In the genomic region with DNA sequence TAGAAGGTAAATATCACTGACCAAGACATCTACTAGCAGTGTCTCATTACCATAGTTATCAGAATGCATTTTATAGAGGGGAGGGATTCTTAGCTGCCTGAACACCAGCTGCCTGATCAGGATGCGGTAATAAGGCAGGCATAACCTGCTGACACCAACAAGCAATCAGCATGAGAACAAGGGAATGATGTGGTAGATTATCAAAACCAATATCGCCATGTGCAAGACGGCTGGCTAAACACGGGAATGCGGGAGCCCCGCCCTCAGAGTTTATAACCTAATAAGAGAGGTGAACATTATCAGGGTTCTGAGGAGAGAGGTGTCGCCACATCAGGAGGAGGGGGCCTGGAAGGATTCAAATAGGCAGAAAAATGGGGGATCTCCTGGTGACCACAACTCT, we compare ENCODE assay signal across 25 cellular contexts. TPM values are rescaled to one million over a fixed set of nuclear protein-coding genes. Genes with fewer than 3 reads are reported as not detected.
DNase-seq lines count a peak whose midpoint lies in the region; ATAC-seq lines count a peak whose summit lies in the region.
"Had no signal": no experiment of that assay in that cellular context is flagged by ENCODE, and none has a peak within 500 bp of the region (broad histone marks: within the 10 kb centered on the region; RNA-seq: fewer than 3 reads in every experiment).

No MANE protein-coding gene starts in this region.

- POLR2A ChIA-PET in T-cell (lab: Charles Lee), result no interaction called here

- intact Hi-C loops in left colon (cut with DNase I, micrococcal nuclease), result no loop called here

- H3K36me3 Mint-ChIP-seq in activated naive CD4-positive, alpha-beta T cell treated with anti-CD3 and anti-CD28 coated beads, Interleukin-2, amount 10 ng/mL, durations not matched to agents 7 days and 5 days, result peaks cover 61% of the 10 kb centered on the region
- peaks cover 56% of the 10 kb centered on the region for H3K36me3 Mint-ChIP-seq in T-cell
- H3K36me3 Mint-ChIP-seq in stimulated activated memory B cell treated with anti-CD40 and anti-IgM and Interleukin-4, amounts not matched to agents 10 μg/mL and 1 μg/mL and 100 μg/mL, for 72 hours, result peaks cover 62% of the 10 kb centered on the region

- CTCF ChIA-PET in activated naive CD4-positive, alpha-beta T cell treated with anti-CD3 and anti-CD28 coated beads, Interleukin-2, amount 10 ng/mL, durations not matched to agents 7 days and 5 days (lab: Charles Lee), result interaction anchor here (1.5 to 1.9 kb wide), 3 partner anchors 17 to 336 kb away, joined by 5 to 9 read pairs (median 7); a partner anchor contains a TSS
- CTCF ChIA-PET in T-cell (lab: Charles Lee), result interaction anchor here (0.5 to 2.3 kb wide), 5 partner anchors 21 to 133 kb away, joined by 3 to 14 read pairs (median 6); no protein-coding TSS in a partner anchor

- H3K27ac Mint-ChIP-seq in activated naive CD4-positive, alpha-beta T cell treated with anti-CD3 and anti-CD28 coated beads, Interleukin-2, amount 10 ng/mL, durations not matched to agents 7 days and 5 days, result peak overlapping the region; percentile 67
- peak overlapping the region; percentile 89 to 93 for H3K27ac Mint-ChIP-seq in T-cell
- peak overlapping the region; percentile 13 for H3K27ac Mint-ChIP-seq in stimulated activated memory B cell treated with anti-CD40 and anti-IgM and Interleukin-4, amounts not matched to agents 10 μg/mL and 1 μg/mL and 100 μg/mL, for 72 hours
- H3K27ac Mint-ChIP-seq: nephron had no signal

- H3K27me3 Mint-ChIP-seq in activated naive CD4-positive, alpha-beta T cell treated with anti-CD3 and anti-CD28 coated beads, Interleukin-2, amount 10 ng/mL, durations not matched to agents 7 days and 5 days, result no peaks in the 10 kb centered on the region
- H3K27me3 Mint-ChIP-seq in T-cell, result no peaks in the 10 kb centered on the region
- H3K27me3 Mint-ChIP-seq in stimulated activated memory B cell treated with anti-CD40 and anti-IgM and Interleukin-4, amounts not matched to agents 10 μg/mL and 1 μg/mL and 100 μg/mL, for 72 hours, result no peaks in the 10 kb centered on the region

- ATAC-seq in T-cell (replicated peaks in 1 of 4) (no peak), left colon (peak; percentile 66)
- no peak for ATAC-seq in stimulated activated memory B cell treated with anti-CD40 and anti-IgM and Interleukin-4, amounts not matched to agents 10 μg/mL and 1 μg/mL and 100 μg/mL, for 72 hours
- ATAC-seq: activated T-cell treated with anti-CD3 and anti-CD28 coated beads, Interleukin-2, amount 50 U/mL, for 4 hours; left lung had no signal

- in situ Hi-C loops in ACHN (cut with HindIII; ENCODE audit: low pct_ligation_motif_present, low pct_unique_long_range_greater_than_20kb, low sequenced_read_pairs), result no loop called here

- no peak for DNase-seq in activated naive CD4-positive, alpha-beta T cell treated with anti-CD3 and anti-CD28 coated beads, Interleukin-2, amount 10 ng/mL, durations not matched to agents 7 days and 5 days
- no peak for DNase-seq in activated naive CD4-positive, alpha-beta T cell treated with anti-CD3 and anti-CD28 coated beads, Interleukin-2, amount 50 U/mL, for 16 hours
- DNase-seq in T-cell (no peak), left colon (peak; percentile 35 to 41), ACHN (no peak), DMS 273 treated with DMSO at 0.1 percent for 48 hours (lab: John Stamatoyannopoulos, UW) (no peak)
- DNase-seq: activated T-cell treated with anti-CD3 and anti-CD28 coated beads, Interleukin-2, amount 50 U/mL, for 4 hours; Caco-2; cerebellar nuclear complex; DND-41; IMR-90; left lung; NCI-H1048; NCI-H187 treated with DMSO at 0.1 percent for 48 hours; NCI-H524 treated with DMSO at 0.1 percent for 48 hours; NK-92 treated with Interleukin-12 subunit alpha and Interleukin-12 subunit beta, amount 100 ng/mL, for 24 hours; ovary; PC-3; SHP77; T-helper 9 cell; tibial artery had no signal

- no peaks in the 10 kb centered on the region for H3K9me3 Mint-ChIP-seq in activated naive CD4-positive, alpha-beta T cell treated with anti-CD3 and anti-CD28 coated beads, Interleukin-2, amount 10 ng/mL, durations not matched to agents 7 days and 5 days
- no peaks in the 10 kb centered on the region for H3K9me3 Mint-ChIP-seq in T-cell
- no peaks in the 10 kb centered on the region for H3K9me3 Mint-ChIP-seq in stimulated activated memory B cell treated with anti-CD40 and anti-IgM and Interleukin-4, amounts not matched to agents 10 μg/mL and 1 μg/mL and 100 μg/mL, for 72 hours
- H3K9me3 Mint-ChIP-seq: activated T-cell treated with anti-CD3 and anti-CD28 coated beads, Interleukin-2, amount 50 U/mL, for 4 hours; nephron had no signal

- H3K4me3 Mint-ChIP-seq in activated naive CD4-positive, alpha-beta T cell treated with anti-CD3 and anti-CD28 coated beads, Interleukin-2, amount 10 ng/mL, durations not matched to agents 7 days and 5 days, result no peak overlapping the region
- no peak overlapping the region for H3K4me3 Mint-ChIP-seq in T-cell
- H3K4me3 Mint-ChIP-seq in stimulated activated memory B cell treated with anti-CD40 and anti-IgM and Interleukin-4, amounts not matched to agents 10 μg/mL and 1 μg/mL and 100 μg/mL, for 72 hours, result no peak overlapping the region
- H3K4me3 Mint-ChIP-seq: activated T-cell treated with anti-CD3 and anti-CD28 coated beads, Interleukin-2, amount 50 U/mL, for 4 hours; nephron had no signal

- peaks cover 48% of the 10 kb centered on the region for H3K4me1 Mint-ChIP-seq in activated naive CD4-positive, alpha-beta T cell treated with anti-CD3 and anti-CD28 coated beads, Interleukin-2, amount 10 ng/mL, durations not matched to agents 7 days and 5 days
- peaks cover 42 to 50% (median 46%) of the 10 kb centered on the region in 3 donors for H3K4me1 Mint-ChIP-seq in T-cell
- H3K4me1 Mint-ChIP-seq in stimulated activated memory B cell treated with anti-CD40 and anti-IgM and Interleukin-4, amounts not matched to agents 10 μg/mL and 1 μg/mL and 100 μg/mL, for 72 hours, result peaks cover 15% of the 10 kb centered on the region
- H3K4me1 Mint-ChIP-seq: nephron had no signal

RNA-seq across cellular contexts. Expression of a gene that starts 20.5 kb away (rescaled TPM):
- 10 to 100 TPM; 14.0 to 33.7 (median 18.2) TPM for total RNA-seq in T-cell
- 10 to 100 TPM; 58.1 to 60.4 TPM for total RNA-seq in left colon

RNA-seq across cellular contexts. Expression of a gene that starts 46.8 kb away (rescaled TPM):
- not detected for total RNA-seq in T-cell
- total RNA-seq in left colon, result not detected
- total RNA-seq: activated CD8-positive, alpha-beta memory T cell treated with anti-CD3 and anti-CD28 coated beads for 36 hours; activated T-cell treated with anti-CD3 and anti-CD28 coated beads, Interleukin-2, amount 50 U/mL, for 4 hours; mesenteric fat pad had no signal

Comparison
In these comparisons a context has a peak if more than half of its experiments do, and no peak if none do; other contexts are left out.
1. DNase-seq: peak in left colon (2 of 2); none in activated naive CD4-positive, alpha-beta T cell treated with anti-CD3 and anti-CD28 coated beads, Interleukin-2, amount 10 ng/mL, durations not matched to agents 7 days and 5 days (single experiment), activated naive CD4-positive, alpha-beta T cell treated with anti-CD3 and anti-CD28 coated beads, Interleukin-2, amount 50 U/mL, for 16 hours (single experiment), T-cell (0 of 34), ACHN (single experiment) and DMS 273 treated with DMSO at 0.1 percent for 48 hours (single experiment).
2. H3K27ac Mint-ChIP-seq: peak in every context shown above with its lines; median percentile 91 in T-cell; 67 in activated naive CD4-positive, alpha-beta T cell treated with anti-CD3 and anti-CD28 coated beads, Interleukin-2, amount 10 ng/mL, durations not matched to agents 7 days and 5 days; 13 in stimulated activated memory B cell treated with anti-CD40 and anti-IgM and Interleukin-4, amounts not matched to agents 10 μg/mL and 1 μg/mL and 100 μg/mL, for 72 hours.